11 cellular contexts compared by ENCODE assay signal in genomic region chr22:46104170-46104880, GRCh38. TPM values are rescaled to one million over a fixed set of nuclear protein-coding genes. Genes with fewer than 3 reads are reported as not detected.
A peak's percentile ranks its signal among the peaks of the same experiment; 100 is the strongest.
DNase-seq lines count a peak whose midpoint lies in the region; TF ChIP-seq lines count a peak whose summit lies in the region.
"Had no signal": no experiment of that assay in that cellular context is flagged by ENCODE, and none has a peak within 500 bp of the region (broad histone marks: within the 10 kb centered on the region; RNA-seq: fewer than 3 reads in every experiment).

No MANE protein-coding gene starts in this region.

- no peaks in the 10 kb centered on the region for H3K27me3 Mint-ChIP-seq in activated CD4-positive, alpha-beta memory T cell treated with anti-CD3 and anti-CD28 coated beads for 36 hours
- H3K27me3 Mint-ChIP-seq: activated CD4-positive, alpha-beta memory T cell treated with anti-CD3 and anti-CD28 coated beads, Interleukin-2, amount 10 ng/mL, durations not matched to agents 7 days and 5 days; naive B cell had no signal

- TF ChIP-seq CTCF in RWPE1 (conservative IDR thresholded peaks at IDR 0.05; ENCODE audit: low read depth) = no peak
- no peak for TF ChIP-seq CTCF in thyroid gland (IDR thresholded peaks at IDR 0.05)

- no peak overlapping the region for H3K4me3 Mint-ChIP-seq in activated CD4-positive, alpha-beta memory T cell treated with anti-CD3 and anti-CD28 coated beads for 36 hours
- H3K4me3 Mint-ChIP-seq: activated CD4-positive, alpha-beta memory T cell treated with anti-CD3 and anti-CD28 coated beads, Interleukin-2, amount 10 ng/mL, durations not matched to agents 7 days and 5 days; naive B cell had no signal

- H3K27me3 ChIP-seq in mucosa of stomach (ENCODE audit: control insufficient read depth, insufficient read depth, low read length) (no peaks in the 10 kb centered on the region), thyroid gland (no peaks in the 10 kb centered on the region)

- H3K9me3 Mint-ChIP-seq in activated CD4-positive, alpha-beta memory T cell treated with anti-CD3 and anti-CD28 coated beads for 36 hours = no peaks in the 10 kb centered on the region
- H3K9me3 Mint-ChIP-seq: activated CD4-positive, alpha-beta memory T cell treated with anti-CD3 and anti-CD28 coated beads, Interleukin-2, amount 10 ng/mL, durations not matched to agents 7 days and 5 days; naive B cell had no signal

- H3K9ac ChIP-seq in mucosa of stomach (ENCODE audit: low read length) = peak overlapping the region; percentile 34

- H3K4me3 ChIP-seq in mucosa of stomach (ENCODE audit: low read length) (no peak overlapping the region), thyroid gland (replicated peaks in 1 of 3) (no peak overlapping the region)

- CTCF ChIA-PET in RWPE1 (lab: Yijun Ruan, JAX) = no interaction called here
- CTCF ChIA-PET in activated CD4-positive, alpha-beta memory T cell treated with anti-CD3 and anti-CD28 coated beads for 36 hours (lab: Charles Lee) = interaction anchor here (0.6 kb wide), 1 partner anchor 1189 kb away, joined by 3 read pairs; no protein-coding TSS in a partner anchor

- H3K36me3 Mint-ChIP-seq in activated CD4-positive, alpha-beta memory T cell treated with anti-CD3 and anti-CD28 coated beads for 36 hours = no peaks in the 10 kb centered on the region
- H3K36me3 Mint-ChIP-seq: naive B cell had no signal

- no peaks in the 10 kb centered on the region for H3K4me1 Mint-ChIP-seq in activated CD4-positive, alpha-beta memory T cell treated with anti-CD3 and anti-CD28 coated beads for 36 hours (ENCODE audit: low read depth)
- H3K4me1 Mint-ChIP-seq: activated CD4-positive, alpha-beta memory T cell treated with anti-CD3 and anti-CD28 coated beads, Interleukin-2, amount 10 ng/mL, durations not matched to agents 7 days and 5 days; naive B cell had no signal

- H3K36me3 ChIP-seq in mucosa of stomach (ENCODE audit: control insufficient read depth, insufficient read depth, low read length) (peaks cover 36% of the 10 kb centered on the region), thyroid gland (peaks cover 38 to 40% of the 10 kb centered on the region in 2 donors)

- H3K4me1 ChIP-seq in mucosa of stomach (ENCODE audit: control insufficient read depth, insufficient read depth, low read length) (peaks cover 85% of the 10 kb centered on the region), thyroid gland (peaks cover 36 to 73% of the 10 kb centered on the region in 2 donors)

- 84 to 87% methylated on average over 15 to 29 of the region's 40 CpGs for WGBS in thyroid gland, 2 donors

- H3K27ac Mint-ChIP-seq in activated CD4-positive, alpha-beta memory T cell treated with anti-CD3 and anti-CD28 coated beads for 36 hours = no peak overlapping the region
- H3K27ac Mint-ChIP-seq: activated CD4-positive, alpha-beta memory T cell treated with anti-CD3 and anti-CD28 coated beads, Interleukin-2, amount 10 ng/mL, durations not matched to agents 7 days and 5 days; naive B cell had no signal

- H3K9me3 ChIP-seq in mucosa of stomach (ENCODE audit: control insufficient read depth, low read length) (no peaks in the 10 kb centered on the region), thyroid gland (no peaks in the 10 kb centered on the region)

- POLR2A ChIA-PET in RWPE1 (lab: Yijun Ruan, JAX; ENCODE audit: low non-redundant PET) = no interaction called here
- POLR2A ChIA-PET in activated CD4-positive, alpha-beta memory T cell treated with anti-CD3 and anti-CD28 coated beads for 36 hours (lab: Charles Lee) = no interaction called here

- intact Hi-C loops in thyroid gland (cut with DNase I) = no loop called here
- intact Hi-C loops in activated CD4-positive, alpha-beta memory T cell treated with anti-CD3 and anti-CD28 coated beads for 36 hours (cut with micrococcal nuclease) = no loop called here

- TF ChIP-seq POLR2A in thyroid gland (IDR thresholded peaks at IDR 0.05) = no peak

- H3K27ac ChIP-seq in RWPE1 (peak overlapping the region; percentile 99), epithelial cell of prostate (peak overlapping the region; percentile 96), thyroid gland (peak overlapping the region; percentile 26 to 76 (median 71))

- DNase-seq in RWPE1 (ENCODE audit: low spot score) = no peak
- DNase-seq in epithelial cell of prostate (ENCODE audit: low read depth, low spot score) = no peak
- DNase-seq in thyroid gland = no peak
- no peak for DNase-seq in AML-193 (lab: John Stamatoyannopoulos, UW)
- no peak for DNase-seq in activated CD4-positive, alpha-beta memory T cell treated with anti-CD3 and anti-CD28 coated beads for 36 hours
- no peak for DNase-seq in AG20443 (ENCODE audit: low spot score)
- DNase-seq in CD1c-positive myeloid dendritic cell (ENCODE audit: extremely low spot score) = no peak
- DNase-seq: activated CD4-positive, alpha-beta memory T cell treated with anti-CD3 and anti-CD28 coated beads, Interleukin-2, amount 10 ng/mL, durations not matched to agents 7 days and 5 days; DND-41; naive B cell had no signal

RNA-seq across cellular contexts. Expression of gene PPARA, which starts 46.0 kb away (rescaled TPM):
- total RNA-seq in thyroid gland = 10 to 100 TPM; 26.9 to 41.9 (median 37.4) TPM
- 10 to 100 TPM; 11.1 to 13.3 TPM for total RNA-seq in activated CD4-positive, alpha-beta memory T cell treated with anti-CD3 and anti-CD28 coated beads for 36 hours
